In genomic region chr11:64078294-64078693, GRCh38 we compare ENCODE assay signal across 21 cellular contexts. TPM values are rescaled to one million over a fixed set of nuclear protein-coding genes. Genes with fewer than 3 reads are reported as not detected.
A peak's percentile ranks its signal among the peaks of the same experiment; 100 is the strongest.
DNase-seq lines count a peak whose midpoint lies in the region; ATAC-seq and TF ChIP-seq lines count a peak whose summit lies in the region.
"Had no signal": no experiment of that assay in that cellular context is flagged by ENCODE, and none has a peak within 500 bp of the region (broad histone marks: within the 10 kb centered on the region; RNA-seq: fewer than 3 reads in every experiment).

No MANE protein-coding gene starts in this region.

- H3K27ac ChIP-seq in heart right ventricle (no peak overlapping the region), right lobe of liver (no peak overlapping the region)
- H3K27ac ChIP-seq: foreskin keratinocyte, lower lobe of right lung, parathyroid adenoma, Peyer's patch, suprapubic skin had no signal

- no peaks in the 10 kb centered on the region for H3K27me3 Mint-ChIP-seq in effector memory CD8-positive, alpha-beta T cell
- H3K27me3 Mint-ChIP-seq: activated B cell treated with CpG ODN at 0.5 μM for 24 hours; activated T-helper 17 cell treated with anti-CD3 and anti-CD28 coated beads, Interleukin-2, amount 50 U/mL, for 72 hours had no signal

- H3K4me3 ChIP-seq in heart right ventricle (no peak overlapping the region), right lobe of liver (no peak overlapping the region)
- H3K4me3 ChIP-seq: lower lobe of right lung, Peyer's patch, suprapubic skin had no signal

- no peaks in the 10 kb centered on the region for H3K9me3 Mint-ChIP-seq in effector memory CD8-positive, alpha-beta T cell
- H3K9me3 Mint-ChIP-seq: activated B cell treated with CpG ODN at 0.5 μM for 24 hours; activated T-helper 17 cell treated with anti-CD3 and anti-CD28 coated beads, Interleukin-2, amount 50 U/mL, for 72 hours had no signal

- H3K27ac Mint-ChIP-seq in effector memory CD8-positive, alpha-beta T cell = no peak overlapping the region
- H3K27ac Mint-ChIP-seq: activated B cell treated with CpG ODN at 0.5 μM for 24 hours; activated T-helper 17 cell treated with anti-CD3 and anti-CD28 coated beads, Interleukin-2, amount 50 U/mL, for 72 hours had no signal

- H3K4me1 ChIP-seq in heart right ventricle (peaks cover 3 to 43% (median 27%) of the 10 kb centered on the region in 9 donors), right lobe of liver (no peaks in the 10 kb centered on the region)
- H3K4me1 ChIP-seq: foreskin keratinocyte, lower lobe of right lung, parathyroid adenoma, Peyer's patch had no signal

- peak; percentile 80 for DNase-seq in COR-L47 (lab: John Stamatoyannopoulos, UW)
- peak; percentile 81 for DNase-seq in NCI-H1105 (lab: John Stamatoyannopoulos, UW)
- peak; percentile 82 for DNase-seq in NCI-H82 treated with DMSO at 0.1 percent for 48 hours (lab: John Stamatoyannopoulos, UW; ENCODE audit: unreplicated experiment)
- DNase-seq in heart right ventricle = no peak
- DNase-seq in effector memory CD8-positive, alpha-beta T cell = no peak
- DNase-seq in activated CD4-positive, alpha-beta T cell treated with anti-CD3 and anti-CD28 coated beads, Interleukin-2, amount 50 U/mL, for 48 hours = no peak
- no peak for DNase-seq in right lobe of liver
- DNase-seq: activated B cell treated with CpG ODN at 0.5 μM for 24 hours; amniotic stem cell; DMS 273 treated with DMSO at 0.1 percent for 48 hours; foreskin keratinocyte; lower lobe of right lung; NCI-H526 treated with DMSO at 0.1 percent for 48 hours; Peyer's patch; stimulated activated CD4-positive, alpha-beta T cell treated with anti-CD3 and anti-CD28 coated beads, Interleukin-4, amount 100 ng/mL, for 1 hour; T-helper 1 cell had no signal

- ATAC-seq in heart right ventricle = peak in 6 of 8 donors; percentile 25 to 60 (median 41)
- ATAC-seq in effector memory CD8-positive, alpha-beta T cell (replicated peaks) = no peak
- ATAC-seq in right lobe of liver = no peak
- ATAC-seq: activated T-helper 17 cell treated with anti-CD3 and anti-CD28 coated beads, Interleukin-2, amount 50 U/mL, for 72 hours; foreskin keratinocyte; lower lobe of right lung had no signal

- no peaks in the 10 kb centered on the region for H3K27me3 ChIP-seq in heart right ventricle
- no peaks in the 10 kb centered on the region for H3K27me3 ChIP-seq in right lobe of liver
- H3K27me3 ChIP-seq: Peyer's patch, suprapubic skin had no signal

- H3K4me1 Mint-ChIP-seq in effector memory CD8-positive, alpha-beta T cell (ENCODE audit: low read depth in 2 of 2) = peaks cover 6% of the 10 kb centered on the region in 2 donors
- H3K4me1 Mint-ChIP-seq: activated B cell treated with CpG ODN at 0.5 μM for 24 hours had no signal

- intact Hi-C loops in heart right ventricle (cut with DNase I) (no loop called here), right lobe of liver (cut with DNase I) (no loop called here)

- TF ChIP-seq CTCF in heart right ventricle (IDR thresholded peaks at IDR 0.05) (no peak), right lobe of liver (IDR thresholded peaks at IDR 0.05) (no peak)

- no peak for TF ChIP-seq POLR2A in right lobe of liver (IDR thresholded peaks at IDR 0.05)

- H3K36me3 ChIP-seq in heart right ventricle (no peaks in the 10 kb centered on the region), right lobe of liver (no peaks in the 10 kb centered on the region)
- H3K36me3 ChIP-seq: lower lobe of right lung, Peyer's patch, suprapubic skin had no signal

- H3K36me3 Mint-ChIP-seq in effector memory CD8-positive, alpha-beta T cell (ENCODE audit: insufficient read depth) = no peaks in the 10 kb centered on the region

- no peak overlapping the region for H3K4me3 Mint-ChIP-seq in effector memory CD8-positive, alpha-beta T cell
- H3K4me3 Mint-ChIP-seq: activated B cell treated with CpG ODN at 0.5 μM for 24 hours; activated T-helper 17 cell treated with anti-CD3 and anti-CD28 coated beads, Interleukin-2, amount 50 U/mL, for 72 hours had no signal

- no peaks in the 10 kb centered on the region for H3K9me3 ChIP-seq in heart right ventricle
- no peaks in the 10 kb centered on the region for H3K9me3 ChIP-seq in right lobe of liver
- H3K9me3 ChIP-seq: lower lobe of right lung, Peyer's patch, suprapubic skin had no signal

- 5 to 14% methylated on average over 11 of the region's 11 CpGs for WGBS in heart right ventricle, 2 donors
- no CpG with 5 or more reads among the region's 11 CpGs for WGBS in right lobe of liver (ENCODE audit: insufficient coverage, low coverage, low lambda C conversion rate, missing lambda C conversion rate)

RNA-seq across cellular contexts. Expression of gene FLRT1, which starts 42.6 kb away (rescaled TPM):
- under 1 TPM; 0.17 to 0.83 (median 0.39) TPM for total RNA-seq in heart right ventricle
- under 1 TPM; 0.22 to 0.44 TPM for polyA plus RNA-seq in heart right ventricle
- total RNA-seq in right lobe of liver = under 1 TPM in 1 of 6 experiments, not detected in 5; 0.12 TPM
- total RNA-seq: activated B cell treated with CpG ODN at 0.5 μM for 24 hours; activated CD8-positive, alpha-beta memory T cell treated with anti-CD3 and anti-CD28 coated beads for 36 hours; activated T-helper 17 cell treated with anti-CD3 and anti-CD28 coated beads, Interleukin-2, amount 50 U/mL, for 72 hours; endothelial cell of umbilical vein; foreskin keratinocyte; lower lobe of right lung; suprapubic skin had no signal
- polyA plus RNA-seq: endothelial cell of umbilical vein, foreskin keratinocyte had no signal

Comparison
In these comparisons a context has a peak if more than half of its experiments do, and no peak if none do; other contexts are left out.
1. DNase-seq: peak in COR-L47 (single experiment), NCI-H1105 (single experiment) and NCI-H82 treated with DMSO at 0.1 percent for 48 hours (single experiment); none in heart right ventricle (0 of 2), effector memory CD8-positive, alpha-beta T cell (0 of 3), activated CD4-positive, alpha-beta T cell treated with anti-CD3 and anti-CD28 coated beads, Interleukin-2, amount 50 U/mL, for 48 hours (0 of 2) and right lobe of liver (0 of 3).
2. ATAC-seq: peak in heart right ventricle (6 of 8); none in effector memory CD8-positive, alpha-beta T cell (single experiment) and right lobe of liver (0 of 4).